ENCODE assay signal across 1 cellular context in genomic region chr7:149239345-149240143, GRCh38.
TF ChIP-seq lines count a peak whose summit lies in the region.

ZNF212 (plus strand) TSS chr7:149239651; CDS start chr7:149239779, 128 bp downstream.

TF ChIP-seq in H1, 55 proteins besides CTCF, POLR2A, EP300 and RAD21 (continued from another document):
- TF ChIP-seq GTF2F1 (IDR thresholded peaks at IDR 0.05; ENCODE audit: borderline replicate concordance, low read depth, low read length) (0 out of 2 replicates have a peak, but pooled peaks have one; percentile 30), EGR1 (IDR thresholded peaks at IDR 0.05; ENCODE audit: borderline replicate concordance, low read depth, low read length) (0 out of 2 replicates have a peak, but pooled peaks have one; percentile 27), CBX5 (IDR thresholded peaks at IDR 0.05; ENCODE audit: low read depth, low read length) (no peak), RNF2 (IDR thresholded peaks at IDR 0.05; ENCODE audit: borderline replicate concordance, low read depth, low read length, missing control alignments, poor library complexity, severe bottlenecking) (no peak), TEAD4 (IDR thresholded peaks at IDR 0.05; ENCODE audit: low read depth, low read length) (peak; percentile 30; the same call in 1 of the 2 replicates), PHF8 (conservative IDR thresholded peaks at IDR 0.05; ENCODE audit: low read depth, low read length) (peak; percentile 93), CREB1 (IDR thresholded peaks at IDR 0.05) (peak; percentile 54; the same call in 1 of the 2 replicates), RBBP5 (IDR thresholded peaks at IDR 0.05; ENCODE audit: borderline replicate concordance, low read depth, low read length) (peak; percentile 99), POLR2AphosphoS5 (IDR thresholded peaks at IDR 0.05; ENCODE audit: low read depth, low read length) (peak; percentile 51; the same call in 1 of the 2 replicates), CHD7 (IDR thresholded peaks at IDR 0.05; ENCODE audit: insufficient replicate concordance, low read length) (no peak), ASH2L (IDR thresholded peaks at IDR 0.05; ENCODE audit: low read length) (peak; percentile 96), POU5F1 (IDR thresholded peaks at IDR 0.05; ENCODE audit: low read depth, low read length) (no peak), JUN (IDR thresholded peaks at IDR 0.05; ENCODE audit: low read depth, low read length) (0 out of 2 replicates have a peak, but pooled peaks have one; percentile 49), ZNF274 (IDR thresholded peaks at IDR 0.05; ENCODE audit: borderline replicate concordance, extremely low read depth, low read length) (no peak), ATF3 (IDR thresholded peaks at IDR 0.05; ENCODE audit: insufficient read depth, low read depth, low read length) (no peak), TBP (IDR thresholded peaks at IDR 0.05; ENCODE audit: low read depth, low read length) (peak; percentile 83), NANOG (IDR thresholded peaks at IDR 0.05; ENCODE audit: insufficient read depth, low read depth, low read length, poor library complexity, severe bottlenecking) (peak; percentile 28), GABPA (IDR thresholded peaks at IDR 0.05; ENCODE audit: borderline replicate concordance, insufficient read depth, low read length) (no peak), YY1 (IDR thresholded peaks at IDR 0.05; ENCODE audit: low read depth, low read length) (peak; percentile 66; the same call in 1 of the 2 replicates), KDM4A (IDR thresholded peaks at IDR 0.05; ENCODE audit: low read depth, low read length, severe bottlenecking) (peak; percentile 76), TAF1 (IDR thresholded peaks at IDR 0.05; ENCODE audit: low read depth, low read length) (peak; percentile 74), CHD2 (IDR thresholded peaks at IDR 0.05; ENCODE audit: low read length) (peak; percentile 42; the same call in 1 of the 2 replicates), SIN3A (conservative IDR thresholded peaks at IDR 0.05 in 1 of 2, IDR thresholded peaks at IDR 0.05 in 1 of 2; ENCODE audit: low read depth in 1 of 2, low read length in 2 of 2) (0 out of 4 replicates have a peak, but pooled peaks of 1 of the 2 experiments have one; percentile 28)
